1 cellular context compared by ENCODE assay signal in genomic region chr1:227728059-227728891, GRCh38.
TF ChIP-seq lines count a peak whose summit lies in the region.

No MANE protein-coding gene starts in this region.

TF ChIP-seq in GM12878, 131 proteins besides CTCF, POLR2A, EP300 and RAD21 (continued from another document and continues in another):
- TF ChIP-seq E2F4 (IDR thresholded peaks at IDR 0.05; ENCODE audit: low read depth, low read length) (peak; percentile 38; the same call in 1 of the 2 replicates), RAD51 (IDR thresholded peaks at IDR 0.05) (no peak), PAX8 (IDR thresholded peaks at IDR 0.05) (no peak), LARP7 (IDR thresholded peaks at IDR 0.05) (0 out of 2 replicates have a peak, but pooled peaks have one; percentile 27), ASH2L (IDR thresholded peaks at IDR 0.05; ENCODE audit: borderline replicate concordance, low read depth) (no peak), NFXL1 (IDR thresholded peaks at IDR 0.05; ENCODE audit: borderline replicate concordance) (no peak), SIN3A (IDR thresholded peaks at IDR 0.05; ENCODE audit: low read depth, low read length) (no peak), MTA3 (IDR thresholded peaks at IDR 0.05; ENCODE audit: borderline replicate concordance, low read length) (no peak), SMARCA5 (IDR thresholded peaks at IDR 0.05) (0 out of 2 replicates have a peak, but pooled peaks have one; percentile 20), CUX1 (IDR thresholded peaks at IDR 0.05; ENCODE audit: insufficient replicate concordance, low read depth, low read length) (no peak), IRF4 (IDR thresholded peaks at IDR 0.05; ENCODE audit: low read depth, low read length) (no peak), SPI1 (IDR thresholded peaks at IDR 0.05; ENCODE audit: borderline replicate concordance, insufficient read depth, low read depth, low read length) (no peak), ZBTB4 (CRISPR knock-in tag; IDR thresholded peaks at IDR 0.05) (no peak), SUPT20H (IDR thresholded peaks at IDR 0.05; ENCODE audit: borderline replicate concordance, control insufficient read depth, low read depth, low read length) (no peak), FOS (IDR thresholded peaks at IDR 0.05; ENCODE audit: borderline replicate concordance, extremely low read depth, insufficient read length) (no peak), CEBPB (IDR thresholded peaks at IDR 0.05; ENCODE audit: borderline replicate concordance in 1 of 2, low read depth in 2 of 2, low read length in 2 of 2) (no peak), POLR2AphosphoS2 (IDR thresholded peaks at IDR 0.05; ENCODE audit: low read depth, low read length) (peak; percentile 64; the same call in 1 of the 2 replicates), CHD4 (IDR thresholded peaks at IDR 0.05) (no peak), ZZZ3 (IDR thresholded peaks at IDR 0.05; ENCODE audit: control insufficient read depth, insufficient read length, low read depth) (no peak), ESRRA (IDR thresholded peaks at IDR 0.05; ENCODE audit: low read length) (no peak), SRF (IDR thresholded peaks at IDR 0.05; ENCODE audit: low read depth in 2 of 2, low read length in 2 of 2) (no peak)
- TF ChIP-seq, protein P1, sequence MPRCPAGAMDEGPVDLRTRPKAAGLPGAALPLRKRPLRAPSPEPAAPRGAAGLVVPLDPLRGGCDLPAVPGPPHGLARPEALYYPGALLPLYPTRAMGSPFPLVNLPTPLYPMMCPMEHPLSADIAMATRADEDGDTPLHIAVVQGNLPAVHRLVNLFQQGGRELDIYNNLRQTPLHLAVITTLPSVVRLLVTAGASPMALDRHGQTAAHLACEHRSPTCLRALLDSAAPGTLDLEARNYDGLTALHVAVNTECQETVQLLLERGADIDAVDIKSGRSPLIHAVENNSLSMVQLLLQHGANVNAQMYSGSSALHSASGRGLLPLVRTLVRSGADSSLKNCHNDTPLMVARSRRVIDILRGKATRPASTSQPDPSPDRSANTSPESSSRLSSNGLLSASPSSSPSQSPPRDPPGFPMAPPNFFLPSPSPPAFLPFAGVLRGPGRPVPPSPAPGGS (IDR thresholded peaks at IDR 0.05; ENCODE audit: borderline replicate concordance, insufficient read depth, low read depth, low read length, poor library complexity, severe bottlenecking): peak; percentile 31
- TF ChIP-seq, protein P2, sequence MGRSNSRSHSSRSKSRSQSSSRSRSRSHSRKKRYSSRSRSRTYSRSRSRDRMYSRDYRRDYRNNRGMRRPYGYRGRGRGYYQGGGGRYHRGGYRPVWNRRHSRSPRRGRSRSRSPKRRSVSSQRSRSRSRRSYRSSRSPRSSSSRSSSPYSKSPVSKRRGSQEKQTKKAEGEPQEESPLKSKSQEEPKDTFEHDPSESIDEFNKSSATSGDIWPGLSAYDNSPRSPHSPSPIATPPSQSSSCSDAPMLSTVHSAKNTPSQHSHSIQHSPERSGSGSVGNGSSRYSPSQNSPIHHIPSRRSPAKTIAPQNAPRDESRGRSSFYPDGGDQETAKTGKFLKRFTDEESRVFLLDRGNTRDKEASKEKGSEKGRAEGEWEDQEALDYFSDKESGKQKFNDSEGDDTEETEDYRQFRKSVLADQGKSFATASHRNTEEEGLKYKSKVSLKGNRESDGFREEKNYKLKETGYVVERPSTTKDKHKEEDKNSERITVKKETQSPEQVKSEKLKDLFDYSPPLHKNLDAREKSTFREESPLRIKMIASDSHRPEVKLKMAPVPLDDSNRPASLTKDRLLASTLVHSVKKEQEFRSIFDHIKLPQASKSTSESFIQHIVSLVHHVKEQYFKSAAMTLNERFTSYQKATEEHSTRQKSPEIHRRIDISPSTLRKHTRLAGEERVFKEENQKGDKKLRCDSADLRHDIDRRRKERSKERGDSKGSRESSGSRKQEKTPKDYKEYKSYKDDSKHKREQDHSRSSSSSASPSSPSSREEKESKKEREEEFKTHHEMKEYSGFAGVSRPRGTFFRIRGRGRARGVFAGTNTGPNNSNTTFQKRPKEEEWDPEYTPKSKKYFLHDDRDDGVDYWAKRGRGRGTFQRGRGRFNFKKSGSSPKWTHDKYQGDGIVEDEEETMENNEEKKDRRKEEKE (IDR thresholded peaks at IDR 0.05): no peak
- TF ChIP-seq, protein P3, sequence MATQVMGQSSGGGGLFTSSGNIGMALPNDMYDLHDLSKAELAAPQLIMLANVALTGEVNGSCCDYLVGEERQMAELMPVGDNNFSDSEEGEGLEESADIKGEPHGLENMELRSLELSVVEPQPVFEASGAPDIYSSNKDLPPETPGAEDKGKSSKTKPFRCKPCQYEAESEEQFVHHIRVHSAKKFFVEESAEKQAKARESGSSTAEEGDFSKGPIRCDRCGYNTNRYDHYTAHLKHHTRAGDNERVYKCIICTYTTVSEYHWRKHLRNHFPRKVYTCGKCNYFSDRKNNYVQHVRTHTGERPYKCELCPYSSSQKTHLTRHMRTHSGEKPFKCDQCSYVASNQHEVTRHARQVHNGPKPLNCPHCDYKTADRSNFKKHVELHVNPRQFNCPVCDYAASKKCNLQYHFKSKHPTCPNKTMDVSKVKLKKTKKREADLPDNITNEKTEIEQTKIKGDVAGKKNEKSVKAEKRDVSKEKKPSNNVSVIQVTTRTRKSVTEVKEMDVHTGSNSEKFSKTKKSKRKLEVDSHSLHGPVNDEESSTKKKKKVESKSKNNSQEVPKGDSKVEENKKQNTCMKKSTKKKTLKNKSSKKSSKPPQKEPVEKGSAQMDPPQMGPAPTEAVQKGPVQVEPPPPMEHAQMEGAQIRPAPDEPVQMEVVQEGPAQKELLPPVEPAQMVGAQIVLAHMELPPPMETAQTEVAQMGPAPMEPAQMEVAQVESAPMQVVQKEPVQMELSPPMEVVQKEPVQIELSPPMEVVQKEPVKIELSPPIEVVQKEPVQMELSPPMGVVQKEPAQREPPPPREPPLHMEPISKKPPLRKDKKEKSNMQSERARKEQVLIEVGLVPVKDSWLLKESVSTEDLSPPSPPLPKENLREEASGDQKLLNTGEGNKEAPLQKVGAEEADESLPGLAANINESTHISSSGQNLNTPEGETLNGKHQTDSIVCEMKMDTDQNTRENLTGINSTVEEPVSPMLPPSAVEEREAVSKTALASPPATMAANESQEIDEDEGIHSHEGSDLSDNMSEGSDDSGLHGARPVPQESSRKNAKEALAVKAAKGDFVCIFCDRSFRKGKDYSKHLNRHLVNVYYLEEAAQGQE (IDR thresholded peaks at IDR 0.05; ENCODE audit: low read depth, low read length): no peak
- TF ChIP-seq, protein P4, sequence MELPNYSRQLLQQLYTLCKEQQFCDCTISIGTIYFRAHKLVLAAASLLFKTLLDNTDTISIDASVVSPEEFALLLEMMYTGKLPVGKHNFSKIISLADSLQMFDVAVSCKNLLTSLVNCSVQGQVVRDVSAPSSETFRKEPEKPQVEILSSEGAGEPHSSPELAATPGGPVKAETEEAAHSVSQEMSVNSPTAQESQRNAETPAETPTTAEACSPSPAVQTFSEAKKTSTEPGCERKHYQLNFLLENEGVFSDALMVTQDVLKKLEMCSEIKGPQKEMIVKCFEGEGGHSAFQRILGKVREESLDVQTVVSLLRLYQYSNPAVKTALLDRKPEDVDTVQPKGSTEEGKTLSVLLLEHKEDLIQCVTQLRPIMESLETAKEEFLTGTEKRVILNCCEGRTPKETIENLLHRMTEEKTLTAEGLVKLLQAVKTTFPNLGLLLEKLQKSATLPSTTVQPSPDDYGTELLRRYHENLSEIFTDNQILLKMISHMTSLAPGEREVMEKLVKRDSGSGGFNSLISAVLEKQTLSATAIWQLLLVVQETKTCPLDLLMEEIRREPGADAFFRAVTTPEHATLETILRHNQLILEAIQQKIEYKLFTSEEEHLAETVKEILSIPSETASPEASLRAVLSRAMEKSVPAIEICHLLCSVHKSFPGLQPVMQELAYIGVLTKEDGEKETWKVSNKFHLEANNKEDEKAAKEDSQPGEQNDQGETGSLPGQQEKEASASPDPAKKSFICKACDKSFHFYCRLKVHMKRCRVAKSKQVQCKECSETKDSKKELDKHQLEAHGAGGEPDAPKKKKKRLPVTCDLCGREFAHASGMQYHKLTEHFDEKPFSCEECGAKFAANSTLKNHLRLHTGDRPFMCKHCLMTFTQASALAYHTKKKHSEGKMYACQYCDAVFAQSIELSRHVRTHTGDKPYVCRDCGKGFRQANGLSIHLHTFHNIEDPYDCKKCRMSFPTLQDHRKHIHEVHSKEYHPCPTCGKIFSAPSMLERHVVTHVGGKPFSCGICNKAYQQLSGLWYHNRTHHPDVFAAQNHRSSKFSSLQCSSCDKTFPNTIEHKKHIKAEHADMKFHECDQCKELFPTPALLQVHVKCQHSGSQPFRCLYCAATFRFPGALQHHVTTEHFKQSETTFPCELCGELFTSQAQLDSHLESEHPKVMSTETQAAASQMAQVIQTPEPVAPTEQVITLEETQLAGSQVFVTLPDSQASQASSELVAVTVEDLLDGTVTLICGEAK (IDR thresholded peaks at IDR 0.05; ENCODE audit: borderline replicate concordance): no peak
- TF ChIP-seq, protein P5, sequence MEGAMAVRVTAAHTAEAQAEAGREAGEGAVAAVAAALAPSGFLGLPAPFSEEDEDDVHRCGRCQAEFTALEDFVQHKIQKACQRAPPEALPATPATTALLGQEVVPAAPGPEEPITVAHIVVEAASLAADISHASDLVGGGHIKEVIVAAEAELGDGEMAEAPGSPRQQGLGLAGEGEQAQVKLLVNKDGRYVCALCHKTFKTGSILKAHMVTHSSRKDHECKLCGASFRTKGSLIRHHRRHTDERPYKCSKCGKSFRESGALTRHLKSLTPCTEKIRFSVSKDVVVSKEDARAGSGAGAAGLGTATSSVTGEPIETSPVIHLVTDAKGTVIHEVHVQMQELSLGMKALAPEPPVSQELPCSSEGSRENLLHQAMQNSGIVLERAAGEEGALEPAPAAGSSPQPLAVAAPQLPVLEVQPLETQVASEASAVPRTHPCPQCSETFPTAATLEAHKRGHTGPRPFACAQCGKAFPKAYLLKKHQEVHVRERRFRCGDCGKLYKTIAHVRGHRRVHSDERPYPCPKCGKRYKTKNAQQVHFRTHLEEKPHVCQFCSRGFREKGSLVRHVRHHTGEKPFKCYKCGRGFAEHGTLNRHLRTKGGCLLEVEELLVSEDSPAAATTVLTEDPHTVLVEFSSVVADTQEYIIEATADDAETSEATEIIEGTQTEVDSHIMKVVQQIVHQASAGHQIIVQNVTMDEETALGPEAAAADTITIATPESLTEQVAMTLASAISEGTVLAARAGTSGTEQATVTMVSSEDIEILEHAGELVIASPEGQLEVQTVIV (IDR thresholded peaks at IDR 0.05; ENCODE audit: borderline replicate concordance, partially characterized antibody): no peak
